In genomic region chr10:89171263-89171872, GRCh38 we compare ENCODE assay signal across 14 cellular contexts. TPM values are rescaled to one million over a fixed set of nuclear protein-coding genes. Genes with fewer than 3 reads are reported as not detected.
"Had no signal": no experiment of that assay in that cellular context is flagged by ENCODE, and none has a peak within 500 bp of the region (broad histone marks: within the 10 kb centered on the region; RNA-seq: fewer than 3 reads in every experiment).

No MANE protein-coding gene starts in this region.

- H3K4me1 ChIP-seq: ascending aorta, thyroid gland, uterus had no signal

- H3K27me3 ChIP-seq: ascending aorta, thyroid gland, uterus had no signal

- H3K4me1 Mint-ChIP-seq: activated CD4-positive, alpha-beta memory T cell treated with anti-CD3 and anti-CD28 coated beads, Interleukin-2, amount 10 ng/mL, durations not matched to agents 7 days and 5 days; nephron progenitor cell had no signal

- DNase-seq: activated CD4-positive, alpha-beta memory T cell treated with anti-CD3 and anti-CD28 coated beads, Interleukin-2, amount 10 ng/mL, durations not matched to agents 7 days and 5 days; activated CD4-positive, alpha-beta T cell treated with anti-CD3 and anti-CD28 coated beads for 36 hours; activated CD8-positive, alpha-beta memory T cell treated with anti-CD3 and anti-CD28 coated beads, Interleukin-2, amount 50 U/mL, for 4 hours; activated naive CD8-positive, alpha-beta T cell treated with anti-CD3 and anti-CD28 coated beads, Interleukin-2, amount 10 ng/mL, durations not matched to agents 7 days and 5 days; caudate nucleus; effector memory CD4-positive, alpha-beta T cell; nephron progenitor cell; thyroid gland; uterus had no signal

- H3K9me3 Mint-ChIP-seq: activated CD4-positive, alpha-beta memory T cell treated with anti-CD3 and anti-CD28 coated beads, Interleukin-2, amount 10 ng/mL, durations not matched to agents 7 days and 5 days; activated naive CD8-positive, alpha-beta T cell treated with anti-CD3 and anti-CD28 coated beads, Interleukin-2, amount 10 ng/mL, durations not matched to agents 7 days and 5 days; nephron progenitor cell had no signal

- H3K27ac ChIP-seq: ascending aorta, coronary artery, epithelial cell of prostate, thyroid gland, uterus, VCaP had no signal

- ATAC-seq: activated CD4-positive, alpha-beta T cell treated with anti-CD3 and anti-CD28 coated beads for 36 hours had no signal

- H3K4me3 Mint-ChIP-seq: activated CD4-positive, alpha-beta memory T cell treated with anti-CD3 and anti-CD28 coated beads, Interleukin-2, amount 10 ng/mL, durations not matched to agents 7 days and 5 days; activated CD4-positive, alpha-beta T cell treated with anti-CD3 and anti-CD28 coated beads for 36 hours; activated naive CD8-positive, alpha-beta T cell treated with anti-CD3 and anti-CD28 coated beads, Interleukin-2, amount 10 ng/mL, durations not matched to agents 7 days and 5 days; nephron progenitor cell had no signal

- H3K27ac Mint-ChIP-seq: activated CD4-positive, alpha-beta memory T cell treated with anti-CD3 and anti-CD28 coated beads, Interleukin-2, amount 10 ng/mL, durations not matched to agents 7 days and 5 days; activated CD4-positive, alpha-beta T cell treated with anti-CD3 and anti-CD28 coated beads for 36 hours; activated naive CD8-positive, alpha-beta T cell treated with anti-CD3 and anti-CD28 coated beads, Interleukin-2, amount 10 ng/mL, durations not matched to agents 7 days and 5 days; nephron progenitor cell had no signal

- H3K4me3 ChIP-seq: ascending aorta, coronary artery, thyroid gland, uterus had no signal

- H3K36me3 ChIP-seq: ascending aorta, thyroid gland, uterus had no signal

- H3K9me3 ChIP-seq: ascending aorta, thyroid gland, uterus had no signal

RNA-seq across cellular contexts. Expression of gene CH25H, which starts 35.7 kb away (rescaled TPM):
- total RNA-seq: activated CD4-positive, alpha-beta memory T cell treated with anti-CD3 and anti-CD28 coated beads, Interleukin-2, amount 10 ng/mL, durations not matched to agents 7 days and 5 days; activated CD4-positive, alpha-beta T cell treated with anti-CD3 and anti-CD28 coated beads for 36 hours; activated naive CD8-positive, alpha-beta T cell treated with anti-CD3 and anti-CD28 coated beads, Interleukin-2, amount 10 ng/mL, durations not matched to agents 7 days and 5 days; osteocyte had no signal
